In genomic region chr19:6084821-6085220, GRCh38 we compare ENCODE assay signal across 36 cellular contexts. TPM values are rescaled to one million over a fixed set of nuclear protein-coding genes. Genes with fewer than 3 reads are reported as not detected.
"Had no signal": no experiment of that assay in that cellular context is flagged by ENCODE, and none has a peak within 500 bp of the region (broad histone marks: within the 10 kb centered on the region; RNA-seq: fewer than 3 reads in every experiment).

No MANE protein-coding gene starts in this region.

- H3K36me3 ChIP-seq: adrenal gland, breast epithelium, cardiac muscle cell, esophagus squamous epithelium, WERI-Rb-1 had no signal

- DNase-seq: activated CD4-positive, alpha-beta memory T cell treated with anti-CD3 and anti-CD28 coated beads for 36 hours; activated CD4-positive, alpha-beta T cell treated with anti-CD3 and anti-CD28 coated beads for 36 hours; activated CD4-positive, alpha-beta T cell treated with anti-CD3 and anti-CD28 coated beads, Interleukin-2, amount 10 ng/mL, durations not matched to agents 24 days and 14 days; activated CD4-positive, CD25-positive, alpha-beta regulatory T cell; activated CD4-positive, CD25-positive, alpha-beta regulatory T cell treated with anti-CD3 and anti-CD28 coated beads, Interleukin-2, amount 50 U/mL, for 72 hours; activated CD8-positive, alpha-beta memory T cell treated with anti-CD3 and anti-CD28 coated beads, Interleukin-2, amount 10 ng/mL, durations not matched to agents 7 days and 5 days; activated CD8-positive, alpha-beta memory T cell treated with anti-CD3 and anti-CD28 coated beads, Interleukin-2, amount 50 U/mL, for 4 hours; activated CD8-positive, alpha-beta T cell treated with anti-CD3 and anti-CD28 coated beads, Interleukin-2, amount 10 ng/mL, durations not matched to agents 7 days and 5 days; activated effector memory CD4-positive, alpha-beta T cell treated with anti-CD3 and anti-CD28 coated beads, Interleukin-2, amount 50 U/mL, for 16 hours; activated naive CD4-positive, alpha-beta T cell treated with anti-CD3 and anti-CD28 coated beads for 36 hours; activated naive CD8-positive, alpha-beta T cell treated with anti-CD3 and anti-CD28 coated beads for 36 hours; activated naive CD8-positive, alpha-beta T cell treated with anti-CD3 and anti-CD28 coated beads, Interleukin-2, amount 50 U/mL, for 24 hours; activated T-cell treated with anti-CD3 and anti-CD28 coated beads, Interleukin-2, amount 50 U/mL, for 1 hour; activated T-cell treated with anti-CD3 and anti-CD28 coated beads, Interleukin-2, amount 50 U/mL, for 48 hours; adrenal gland; amygdala; aorta; dermis blood vessel endothelial cell; effector CD4-positive, alpha-beta T cell; effector memory CD8-positive, alpha-beta T cell; erythroblast; esophagus squamous epithelium; foreskin melanocyte; head of caudate nucleus; T-cell; T1000; WERI-Rb-1 had no signal

- H3K9me3 ChIP-seq: adrenal gland, breast epithelium, esophagus squamous epithelium had no signal

- H3K4me3 ChIP-seq: adrenal gland, breast epithelium, cardiac muscle cell, coronary artery, esophagus squamous epithelium had no signal

- H3K27ac ChIP-seq: adrenal gland, cardiac muscle cell, WERI-Rb-1 had no signal

- H3K27me3 ChIP-seq: adrenal gland, breast epithelium, cardiac muscle cell, esophagus squamous epithelium had no signal

- ATAC-seq: activated CD4-positive, alpha-beta T cell treated with anti-CD3 and anti-CD28 coated beads for 36 hours; activated CD8-positive, alpha-beta memory T cell treated with anti-CD3 and anti-CD28 coated beads, Interleukin-2, amount 10 ng/mL, durations not matched to agents 7 days and 5 days; activated CD8-positive, alpha-beta T cell treated with anti-CD3 and anti-CD28 coated beads, Interleukin-2, amount 10 ng/mL, durations not matched to agents 7 days and 5 days; activated naive CD8-positive, alpha-beta T cell treated with anti-CD3 and anti-CD28 coated beads, Interleukin-2, amount 50 U/mL, for 24 hours; effector memory CD8-positive, alpha-beta T cell; T-cell had no signal

RNA-seq across cellular contexts. Expression of gene ACSBG2, which starts 50.6 kb away (rescaled TPM):
- total RNA-seq: activated CD4-positive, alpha-beta memory T cell treated with anti-CD3 and anti-CD28 coated beads for 36 hours; activated CD4-positive, alpha-beta T cell treated with anti-CD3 and anti-CD28 coated beads for 36 hours; activated CD4-positive, alpha-beta T cell treated with anti-CD3 and anti-CD28 coated beads, Interleukin-2, amount 10 ng/mL, durations not matched to agents 24 days and 14 days; activated CD8-positive, alpha-beta memory T cell treated with anti-CD3 and anti-CD28 coated beads for 36 hours; activated CD8-positive, alpha-beta memory T cell treated with anti-CD3 and anti-CD28 coated beads, Interleukin-2, amount 10 ng/mL, durations not matched to agents 7 days and 5 days; activated CD8-positive, alpha-beta T cell treated with anti-CD3 and anti-CD28 coated beads, Interleukin-2, amount 10 ng/mL, durations not matched to agents 7 days and 5 days; activated naive CD4-positive, alpha-beta T cell treated with anti-CD3 and anti-CD28 coated beads for 36 hours; activated naive CD8-positive, alpha-beta T cell treated with anti-CD3 and anti-CD28 coated beads for 36 hours; activated T-helper 1 cell treated with anti-CD3 and anti-CD28 coated beads, Interleukin-12 subunit alpha, Interleukin-12 subunit beta, Interleukin-2, Interleukin-4 antibody, amounts not matched to agents 30 ng/mL and 10 ng/mL and 1 ng/mL, durations not matched to agents 14 hours and 24 hours and 36 hours; activated T-helper 2 cell treated with anti-CD3 and anti-CD28 coated beads, Interferon-gamma antibody, Interleukin-2, Interleukin-4, amounts not matched to agents 10 μg/mL and 5 μg/mL and 100 μg/mL, durations not matched to agents 14 hours and 24 hours and 36 hours; adrenal gland; aorta; cardiac muscle cell; cerebellum; dermis blood vessel endothelial cell; fibroblast of lung; fibroblast of villous mesenchyme; T-cell had no signal
- polyA plus RNA-seq: adrenal gland, cardiac muscle cell, fibroblast of lung had no signal
